In the genomic region with DNA sequence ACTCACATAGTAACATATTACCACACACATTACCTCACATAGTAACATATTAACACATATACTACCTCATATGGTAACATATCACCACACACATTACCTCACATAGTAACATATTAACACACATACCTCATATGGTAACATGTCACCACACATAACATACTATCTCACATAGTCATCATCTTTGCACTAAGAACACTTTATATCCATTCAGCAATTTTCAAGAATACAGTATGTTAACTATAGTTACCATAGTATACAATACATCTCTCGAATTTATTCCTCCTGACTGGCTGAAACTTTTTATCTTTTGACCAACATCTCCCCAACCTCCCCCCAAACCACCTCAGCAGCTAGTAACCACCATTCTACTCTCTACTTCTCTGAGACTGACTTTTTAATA, we compare ENCODE assay signal across 33 cellular contexts. TPM values are rescaled to one million over a fixed set of nuclear protein-coding genes. Genes with fewer than 3 reads are reported as not detected.
"Had no signal": no experiment of that assay in that cellular context is flagged by ENCODE, and none has a peak within 500 bp of the region (broad histone marks: within the 10 kb centered on the region; RNA-seq: fewer than 3 reads in every experiment).

No MANE protein-coding gene starts in this region.

- H3K36me3 ChIP-seq: ascending aorta, cardiac muscle cell had no signal

- DNase-seq: activated B cell treated with CpG ODN at 0.5 μM for 24 hours; activated CD4-positive, alpha-beta memory T cell treated with anti-CD3 and anti-CD28 coated beads for 36 hours; activated CD4-positive, alpha-beta T cell treated with anti-CD3 and anti-CD28 coated beads for 4 hours; activated CD4-positive, alpha-beta T cell treated with anti-CD3 and anti-CD28 coated beads, Interleukin-2, amount 10 ng/mL, durations not matched to agents 24 days and 14 days; activated CD4-positive, alpha-beta T cell treated with anti-CD3 and anti-CD28 coated beads, Interleukin-2, amount 50 U/mL, for 1 hour; activated CD4-positive, alpha-beta T cell treated with anti-CD3 and anti-CD28 coated beads, Interleukin-2, amount 50 U/mL, for 4 hours; activated CD4-positive, CD25-positive, alpha-beta regulatory T cell treated with anti-CD3 and anti-CD28 coated beads, Interleukin-2, amount 50 U/mL, for 72 hours; activated CD8-positive, alpha-beta memory T cell treated with anti-CD3 and anti-CD28 coated beads, Interleukin-2, amount 50 U/mL, for 4 hours; activated CD8-positive, alpha-beta T cell treated with anti-CD3 and anti-CD28 coated beads for 36 hours; activated effector memory CD4-positive, alpha-beta T cell treated with Interleukin-2 at 50 U/mL for 16 hours; activated gamma-delta T cell; activated naive CD4-positive, alpha-beta T cell treated with anti-CD3 and anti-CD28 coated beads, Interleukin-2, amount 10 ng/mL, durations not matched to agents 7 days and 5 days; activated naive CD4-positive, alpha-beta T cell treated with Interleukin-2 at 50 U/mL for 16 hours; activated naive CD8-positive, alpha-beta T cell treated with anti-CD3 and anti-CD28 coated beads, Interleukin-2, amount 10 ng/mL, durations not matched to agents 7 days and 5 days; activated naive CD8-positive, alpha-beta T cell treated with anti-CD3 and anti-CD28 coated beads, Interleukin-2, amount 50 U/mL, for 24 hours; activated T-cell treated with anti-CD3 and anti-CD28 coated beads for 4 hours; activated T-cell treated with anti-CD3 and anti-CD28 coated beads, Interleukin-2, amount 50 U/mL, for 1 hour; activated T-cell treated with anti-CD3 and anti-CD28 coated beads, Interleukin-2, amount 50 U/mL, for 48 hours; amygdala; anterior cingulate cortex; caudate nucleus; cerebellar nuclear complex; T-helper 1 cell; T-helper 2 cell; T-helper 9 cell had no signal

- FAIRE-seq: bronchial epithelial cell, TTC549 had no signal

- ATAC-seq: activated CD8-positive, alpha-beta T cell treated with anti-CD3 and anti-CD28 coated beads for 36 hours; activated naive CD8-positive, alpha-beta T cell treated with anti-CD3 and anti-CD28 coated beads, Interleukin-2, amount 50 U/mL, for 24 hours had no signal

- H3K9me3 ChIP-seq: ascending aorta had no signal

- H3K4me3 ChIP-seq: ascending aorta, cardiac muscle cell had no signal

- H3K27me3 ChIP-seq: ascending aorta, cardiac muscle cell had no signal

- H3K27ac ChIP-seq: ascending aorta, cardiac muscle cell, VCaP had no signal

- H3K4me1 ChIP-seq: ascending aorta had no signal

RNA-seq across cellular contexts. Expression of a gene that starts 7.6 kb away (rescaled TPM):
- total RNA-seq: ascending aorta had no signal

RNA-seq across cellular contexts. Expression of a gene that starts 58.4 kb away (rescaled TPM):
- total RNA-seq: activated B cell treated with CpG ODN at 0.5 μM for 24 hours; activated CD4-positive, alpha-beta memory T cell treated with anti-CD3 and anti-CD28 coated beads for 36 hours; activated CD4-positive, alpha-beta T cell treated with anti-CD3 and anti-CD28 coated beads, Interleukin-2, amount 10 ng/mL, durations not matched to agents 24 days and 14 days; activated CD8-positive, alpha-beta memory T cell treated with anti-CD3 and anti-CD28 coated beads for 36 hours; activated CD8-positive, alpha-beta T cell treated with anti-CD3 and anti-CD28 coated beads for 36 hours; activated naive CD8-positive, alpha-beta T cell treated with anti-CD3 and anti-CD28 coated beads, Interleukin-2, amount 10 ng/mL, durations not matched to agents 7 days and 5 days; activated T-helper 2 cell treated with anti-CD3 and anti-CD28 coated beads, Interferon-gamma antibody, Interleukin-2, Interleukin-4, amounts not matched to agents 10 μg/mL and 5 μg/mL and 100 μg/mL, durations not matched to agents 14 hours and 24 hours and 36 hours; bronchial epithelial cell; chondrocyte had no signal
